25 cellular contexts compared by ENCODE assay signal in the genomic region with DNA sequence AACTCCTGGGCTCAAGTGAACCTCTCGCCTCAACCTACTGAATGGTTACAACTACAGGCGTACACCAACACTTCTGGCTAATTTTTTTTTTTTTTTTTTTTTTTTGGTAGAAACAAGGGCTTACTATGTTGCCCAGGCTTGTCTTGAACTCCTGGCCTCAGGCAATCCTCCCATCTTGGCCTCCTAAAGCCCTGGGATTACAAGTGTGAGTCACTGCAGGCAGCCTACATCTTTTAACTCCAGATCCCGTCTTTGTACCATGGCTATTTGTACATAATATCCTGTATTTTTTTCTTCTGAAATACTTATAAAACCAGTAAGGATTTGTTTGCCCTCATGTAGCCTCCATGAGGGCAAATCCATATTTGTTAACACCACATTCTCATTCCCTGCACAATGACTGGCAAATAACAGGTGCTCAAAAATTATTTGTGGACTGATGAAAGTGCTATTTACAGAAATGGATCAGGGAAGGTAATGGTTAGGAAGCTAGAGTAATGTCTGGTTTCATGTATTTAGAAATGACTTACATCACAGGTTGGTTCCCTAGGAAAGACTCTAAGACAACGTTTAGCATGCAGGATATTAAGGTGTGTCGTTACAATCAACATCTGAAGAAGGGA.
"Had no signal": no experiment of that assay in that cellular context is flagged by ENCODE, and none has a peak within 500 bp of the region (broad histone marks: within the 10 kb centered on the region; RNA-seq: fewer than 3 reads in every experiment).

No MANE protein-coding gene starts in this region.

- H3K27ac Mint-ChIP-seq: naive B cell; stimulated activated naive B cell treated with anti-CD40 and anti-IgM and Interleukin-4, amounts not matched to agents 10 μg/mL and 1 μg/mL and 100 μg/mL, for 72 hours; stimulated activated naive CD8-positive, alpha-beta T cell treated with anti-CD3 and anti-CD28 coated beads, Interleukin-15, amount 100 ng/mL, for 72 hours had no signal

- H3K9me3 ChIP-seq: colonic mucosa, gastroesophageal sphincter, left ventricle myocardium inferior, lower lobe of right lung, neutrophil, psoas muscle, right lobe of liver, spleen, testis, tibial nerve had no signal

- H3K9me3 Mint-ChIP-seq: stimulated activated naive B cell treated with anti-CD40 and anti-IgM and Interleukin-4, amounts not matched to agents 10 μg/mL and 1 μg/mL and 100 μg/mL, for 72 hours; stimulated activated naive CD8-positive, alpha-beta T cell treated with anti-CD3 and anti-CD28 coated beads, Interleukin-15, amount 100 ng/mL, for 72 hours had no signal

- H3K27me3 ChIP-seq: colonic mucosa, gastroesophageal sphincter, neutrophil, right lobe of liver, spleen, testis, tibial nerve had no signal

- H3K4me3 Mint-ChIP-seq: naive B cell; stimulated activated naive B cell treated with anti-CD40 and anti-IgM and Interleukin-4, amounts not matched to agents 10 μg/mL and 1 μg/mL and 100 μg/mL, for 72 hours; stimulated activated naive CD8-positive, alpha-beta T cell treated with anti-CD3 and anti-CD28 coated beads, Interleukin-15, amount 100 ng/mL, for 72 hours had no signal

- FAIRE-seq: endothelial cell of umbilical vein, kidney, urothelium cell line had no signal

- H3K27me3 Mint-ChIP-seq: naive B cell; stimulated activated naive B cell treated with anti-CD40 and anti-IgM and Interleukin-4, amounts not matched to agents 10 μg/mL and 1 μg/mL and 100 μg/mL, for 72 hours; stimulated activated naive CD8-positive, alpha-beta T cell treated with anti-CD3 and anti-CD28 coated beads, Interleukin-15, amount 100 ng/mL, for 72 hours had no signal

- H3K4me3 ChIP-seq: colonic mucosa, gastroesophageal sphincter, left ventricle myocardium inferior, lower lobe of right lung, psoas muscle, right lobe of liver, spleen, testis, tibial nerve had no signal

- ATAC-seq: gastroesophageal sphincter; left cardiac atrium; lower lobe of right lung; right lobe of liver; stimulated activated naive B cell treated with anti-CD40 and anti-IgM and Interleukin-4, amounts not matched to agents 10 μg/mL and 1 μg/mL and 100 μg/mL, for 72 hours; stimulated activated naive CD8-positive, alpha-beta T cell treated with anti-CD3 and anti-CD28 coated beads, Interleukin-15, amount 100 ng/mL, for 72 hours had no signal

- H3K36me3 ChIP-seq: colonic mucosa, lower lobe of right lung, right lobe of liver had no signal

- H3K4me1 ChIP-seq: colonic mucosa, gastroesophageal sphincter, left ventricle myocardium inferior, psoas muscle, right lobe of liver, spleen, testis had no signal

- H3K27ac ChIP-seq: colonic mucosa, gastroesophageal sphincter, left ventricle myocardium inferior, lower lobe of right lung, neutrophil, psoas muscle, right lobe of liver, spleen, testis, tibial nerve had no signal

- DNase-seq: colonic mucosa; dermis blood vessel endothelial cell; glutamatergic neuron; kidney; left cardiac atrium; left ventricle myocardium inferior; lower lobe of right lung; mesenchymal stem cell; midbrain; naive B cell; psoas muscle; retina; right lobe of liver; spleen; stimulated activated CD4-positive, alpha-beta T cell treated with anti-CD3 and anti-CD28 coated beads, Interleukin-15, amount 100 ng/mL, for 24 hours; stimulated activated CD4-positive, alpha-beta T cell treated with anti-CD3 and anti-CD28 coated beads, Interleukin-1b, Interleukin-23, amount 100 ng/mL, for 48 hours; stimulated activated CD4-positive, alpha-beta T cell treated with anti-CD3 and anti-CD28 coated beads, Interleukin-4, amount 100 ng/mL, for 4 hours; stimulated activated naive B cell treated with anti-CD40 and anti-IgM and Interleukin-4, amounts not matched to agents 10 μg/mL and 1 μg/mL and 100 μg/mL, for 72 hours; stimulated activated naive CD8-positive, alpha-beta T cell treated with anti-CD3 and anti-CD28 coated beads, Interleukin-15, amount 100 ng/mL, for 72 hours; testis had no signal
